ENCODE assay signal across 12 cellular contexts in the genomic region with DNA sequence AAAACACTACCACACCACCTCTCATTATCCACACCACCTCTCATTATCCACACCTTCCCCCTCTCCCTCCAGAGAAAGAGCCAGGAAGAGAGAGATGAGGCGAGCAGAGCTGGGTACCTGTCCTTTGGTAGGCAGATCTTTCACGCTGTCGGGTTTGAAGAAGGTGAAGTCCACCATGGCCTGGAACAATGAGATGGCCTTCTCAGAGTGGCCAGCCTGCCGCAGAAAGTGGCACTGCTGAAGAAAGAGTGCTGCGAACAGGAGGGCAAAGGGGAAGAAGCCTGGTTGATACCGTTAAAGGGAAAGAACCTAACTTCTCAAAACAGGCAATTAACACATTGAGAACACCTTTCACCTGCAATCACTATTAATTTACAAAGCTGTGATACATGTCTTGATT. TPM values are rescaled to one million over a fixed set of nuclear protein-coding genes. Genes with fewer than 3 reads are reported as not detected.
DNase-seq lines count a peak whose midpoint lies in the region; ATAC-seq and TF ChIP-seq lines count a peak whose summit lies in the region.
"Had no signal": no experiment of that assay in that cellular context is flagged by ENCODE, and none has a peak within 500 bp of the region (broad histone marks: within the 10 kb centered on the region; RNA-seq: fewer than 3 reads in every experiment).

No MANE protein-coding gene starts in this region.

- peak in 1 of 4 donors; percentile 2 for ATAC-seq in heart left ventricle
- ATAC-seq in thoracic aorta (ENCODE audit: insufficient number of reproducible peaks, low FRiP score, low read depth), result no peak
- ATAC-seq: activated CD4-positive, CD25-positive, alpha-beta regulatory T cell treated with anti-CD3 and anti-CD28 coated beads, Interleukin-2, amount 50 U/mL, for 24 hours had no signal

- no peak for TF ChIP-seq POLR2A in heart left ventricle (IDR thresholded peaks at IDR 0.05)

- H3K4me3 Mint-ChIP-seq in activated naive CD8-positive, alpha-beta T cell treated with anti-CD3 and anti-CD28 coated beads for 36 hours, result no peak overlapping the region
- H3K4me3 Mint-ChIP-seq in mesothelial cell of epicardium, result no peak overlapping the region
- H3K4me3 Mint-ChIP-seq: neural crest cell had no signal

- peaks cover 14% of the 10 kb centered on the region for H3K36me3 Mint-ChIP-seq in activated naive CD8-positive, alpha-beta T cell treated with anti-CD3 and anti-CD28 coated beads for 36 hours
- peaks cover 26% of the 10 kb centered on the region for H3K36me3 Mint-ChIP-seq in mesothelial cell of epicardium

- H3K36me3 ChIP-seq in heart left ventricle (peaks cover 0 to 79% (median 58%) of the 10 kb centered on the region in 9 donors), thoracic aorta (peaks cover 12% of the 10 kb centered on the region)

- H3K27me3 ChIP-seq in heart left ventricle, result no peaks in the 10 kb centered on the region
- H3K27me3 ChIP-seq in thoracic aorta (replicated peaks; ENCODE audit: insufficient read depth), result no peaks in the 10 kb centered on the region

- H3K4me3 ChIP-seq in heart left ventricle, result no peak overlapping the region
- H3K4me3 ChIP-seq in thoracic aorta, result no peak overlapping the region
- H3K4me3 ChIP-seq: HAP-1 had no signal

- H3K4me1 Mint-ChIP-seq in activated naive CD8-positive, alpha-beta T cell treated with anti-CD3 and anti-CD28 coated beads for 36 hours, result peaks cover 7% of the 10 kb centered on the region
- peaks cover 14% of the 10 kb centered on the region for H3K4me1 Mint-ChIP-seq in mesothelial cell of epicardium

- H3K27ac ChIP-seq in heart left ventricle, result peak overlapping the region in 7 of 12 donors; percentile 23 to 73 (median 50)
- peak overlapping the region; percentile 32 to 42 for H3K27ac ChIP-seq in thoracic aorta

- H3K27ac Mint-ChIP-seq in activated naive CD8-positive, alpha-beta T cell treated with anti-CD3 and anti-CD28 coated beads for 36 hours, result peak overlapping the region; percentile 51
- H3K27ac Mint-ChIP-seq in mesothelial cell of epicardium, result peak overlapping the region; percentile 80

- no peaks in the 10 kb centered on the region for H3K27me3 Mint-ChIP-seq in activated naive CD8-positive, alpha-beta T cell treated with anti-CD3 and anti-CD28 coated beads for 36 hours
- H3K27me3 Mint-ChIP-seq in mesothelial cell of epicardium (ENCODE audit: low read depth), result no peaks in the 10 kb centered on the region

- intact Hi-C loops in heart left ventricle (cut with DNase I), result loop anchor here (1.0 to 10.0 kb wide), 12 partner anchors 81 to 594 kb away; a partner anchor contains a TSS
- intact Hi-C loops in cardiac septum (cut with DNase I), result loop anchor here (5.0 to 10.0 kb wide), 3 partner anchors 96 to 456 kb away; a partner anchor contains a TSS

- H3K4me1 ChIP-seq in heart left ventricle, result peaks cover 5 to 48% (median 16%) of the 10 kb centered on the region in 12 donors
- H3K4me1 ChIP-seq in thoracic aorta (ENCODE audit: control insufficient read depth in 1 of 2, low read depth in 2 of 2), result peaks cover 5 to 22% of the 10 kb centered on the region in 2 donors

- 79 to 83% (median 83%) methylated on average over 6 of the region's 6 CpGs for WGBS in heart left ventricle, 4 donors

- TF ChIP-seq CTCF in heart left ventricle (IDR thresholded peaks at IDR 0.05) (no peak), mesothelial cell of epicardium (IDR thresholded peaks at IDR 0.05; ENCODE audit: unreplicated experiment) (no peak), thoracic aorta (IDR thresholded peaks at IDR 0.05) (no peak)

- no peaks in the 10 kb centered on the region for H3K9me3 ChIP-seq in heart left ventricle
- no peaks in the 10 kb centered on the region for H3K9me3 ChIP-seq in thoracic aorta
- H3K9me3 ChIP-seq: HAP-1 had no signal

- no peaks in the 10 kb centered on the region for H3K9me3 Mint-ChIP-seq in activated naive CD8-positive, alpha-beta T cell treated with anti-CD3 and anti-CD28 coated beads for 36 hours
- no peaks in the 10 kb centered on the region for H3K9me3 Mint-ChIP-seq in mesothelial cell of epicardium
- H3K9me3 Mint-ChIP-seq: neural crest cell had no signal

- DNase-seq in heart left ventricle, result no peak
- DNase-seq in cardiac septum (ENCODE audit: low spot score), result no peak
- no peak for DNase-seq in activated naive CD8-positive, alpha-beta T cell treated with anti-CD3 and anti-CD28 coated beads for 36 hours
- no peak for DNase-seq in mesothelial cell of epicardium (ENCODE audit: low spot score in 2 of 2, unreplicated experiment in 2 of 2)
- no peak for DNase-seq in thoracic aorta (ENCODE audit: low spot score)
- no peak for DNase-seq in NCI-H526 (lab: John Stamatoyannopoulos, UW)
- DNase-seq in iPS-NIHi7 (ENCODE audit: extremely low spot score), result no peak
- no peak for DNase-seq in NCI-H345 (lab: John Stamatoyannopoulos, UW)
- DNase-seq: activated gamma-delta T cell had no signal

RNA-seq across cellular contexts. Expression of a gene that starts 30.6 kb away (rescaled TPM):
- 10 to 100 TPM in 5 of 9 donors, 1 to 10 TPM in 4; 5.2 to 15.4 (median 10.7) TPM for total RNA-seq in heart left ventricle
- polyA plus RNA-seq in heart left ventricle, result 1 to 10 TPM; 5.3 to 7.2 TPM
- total RNA-seq in cardiac septum, result 11.2 TPM
- total RNA-seq in activated naive CD8-positive, alpha-beta T cell treated with anti-CD3 and anti-CD28 coated beads for 36 hours, result 10 to 100 TPM; 23.2 to 25.4 TPM
- total RNA-seq in mesothelial cell of epicardium, result 38.5 to 42.7 TPM (median 40.8 TPM) in 3 replicates
- total RNA-seq in thoracic aorta, result 10 to 100 TPM; 16.8 to 21.2 TPM

RNA-seq across cellular contexts. Expression of a gene that starts 44.8 kb away (rescaled TPM):
- total RNA-seq in heart left ventricle, result 100 to 1,000 TPM; 113 to 150 (median 125) TPM
- 100 to 1,000 TPM; 193 to 378 TPM for polyA plus RNA-seq in heart left ventricle
- 125 TPM for total RNA-seq in cardiac septum
- total RNA-seq in activated naive CD8-positive, alpha-beta T cell treated with anti-CD3 and anti-CD28 coated beads for 36 hours, result 100 to 1,000 TPM; 129 to 130 TPM
- 84.5 to 94.3 TPM (median 84.5 TPM) in 3 replicates for total RNA-seq in mesothelial cell of epicardium
- 100 to 1,000 TPM in 1 of 2 donors, 10 to 100 TPM in 1; 95.7 to 112 TPM for total RNA-seq in thoracic aorta
